ENCODE assay signal across 8 cellular contexts in the genomic region with DNA sequence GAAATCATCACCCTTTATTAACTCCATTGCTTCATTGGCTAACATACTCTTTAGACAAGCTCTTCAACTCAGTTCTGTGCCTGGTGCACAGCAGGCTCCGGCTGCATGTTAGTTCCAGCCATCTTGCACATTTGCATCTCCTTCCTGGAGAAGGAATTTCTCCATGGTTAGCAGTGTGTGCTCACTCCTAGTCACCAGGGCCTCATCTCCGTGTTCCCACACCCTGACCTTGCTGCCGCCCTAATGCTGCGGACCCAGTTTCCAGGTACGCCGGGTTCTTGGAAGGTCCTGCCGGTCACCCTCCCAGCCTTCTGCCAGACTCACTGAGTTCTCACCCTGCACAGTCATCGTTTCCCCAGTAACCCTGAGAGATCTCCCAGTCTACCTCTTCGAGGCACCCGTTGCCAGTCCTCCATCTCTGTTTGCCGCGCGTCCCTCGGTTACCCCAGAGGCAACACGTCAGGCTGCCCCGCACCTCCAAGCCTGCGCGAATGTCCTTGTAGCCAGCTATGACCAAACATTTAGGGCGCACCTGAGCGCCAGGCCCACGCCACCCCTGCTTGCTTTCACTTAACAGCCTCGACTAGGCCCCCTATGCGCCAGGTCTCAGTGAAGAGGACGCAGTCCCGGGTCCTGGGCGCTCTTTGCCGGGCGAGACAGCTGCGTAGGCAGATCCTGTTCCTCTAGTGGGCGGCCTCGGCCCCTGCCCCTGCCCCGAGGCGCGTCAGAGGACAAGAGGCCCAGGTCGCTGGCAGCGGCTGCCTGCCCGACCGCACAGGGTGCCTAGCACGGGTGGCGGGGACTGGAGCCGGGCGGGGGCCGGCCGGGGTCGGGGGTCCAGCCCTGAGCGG. TPM values are rescaled to one million over a fixed set of nuclear protein-coding genes. Genes with fewer than 3 reads are reported as not detected.
DNase-seq lines count a peak whose midpoint lies in the region; ATAC-seq and TF ChIP-seq lines count a peak whose summit lies in the region.

No MANE protein-coding gene starts in this region.

- CTCF ChIA-PET in A673 (lab: Charles Lee): no interaction called here

- no peak for TF ChIP-seq CTCF in A673 (conservative IDR thresholded peaks at IDR 0.05; ENCODE audit: low read depth, low read length)

- H3K27ac ChIP-seq in A673 (ENCODE audit: low read depth, low read length, poor library complexity, severe bottlenecking): peak overlapping the region; percentile 86

- POLR2A ChIA-PET in A673 (lab: Charles Lee; ENCODE audit: low non-redundant PET): no interaction called here

- H3K9me3 ChIP-seq in A673 (ENCODE audit: low read depth, low read length, poor library complexity, severe bottlenecking): no peaks in the 10 kb centered on the region

- H3K27me3 ChIP-seq in A673 (replicated peaks; ENCODE audit: insufficient read depth, low read depth, low read length, poor library complexity): no peaks in the 10 kb centered on the region

- no TSS peak for BruUV-seq in A673 (replicated peaks; lab: Mats Ljungman, UMichigan)

- intact Hi-C loops in A673 (cut with micrococcal nuclease; ENCODE audit: unreplicated experiment): no loop called here

- no peaks in the 10 kb centered on the region for H3K36me3 ChIP-seq in A673 (ENCODE audit: insufficient read depth, low read length, poor library complexity, severe bottlenecking)

- DNase-seq in A673 (ENCODE audit: low spot score): peak; percentile 73
- peak; percentile 28 for DNase-seq in NCI-H460 (ENCODE audit: extremely low read depth, low read depth)
- peak; percentile 68 to 77 for DNase-seq in activated CD4-positive, alpha-beta T cell treated with anti-CD3 and anti-CD28 coated beads, Interleukin-2, amount 50 U/mL, for 48 hours
- DNase-seq in ecto neural progenitor cell (ENCODE audit: low spot score): peak; percentile 90
- peak; percentile 74 to 79 for DNase-seq in lung microvascular endothelial cell (ENCODE audit: low read depth in 2 of 2)
- peak; percentile 39 to 65 (median 45) for DNase-seq in stimulated activated CD4-positive, alpha-beta T cell treated with anti-CD3 and anti-CD28 coated beads, TNF-alpha, amount 100 ng/mL, for 24 hours (ENCODE audit: low read depth in 3 of 3)

- ATAC-seq in GM18517 (IDR thresholded peaks at IDR 0.05; ENCODE audit: unreplicated experiment): peak; percentile 50
- ATAC-seq in HG03039 (IDR thresholded peaks at IDR 0.05; ENCODE audit: unreplicated experiment): peak; percentile 40

- peak overlapping the region; percentile 75 for H3K4me3 ChIP-seq in A673 (ENCODE audit: low read depth, low read length, poor library complexity, severe bottlenecking)

- H3K4me1 ChIP-seq in A673 (ENCODE audit: insufficient read depth, low read length, poor library complexity, severe bottlenecking): peaks cover 23% of the 10 kb centered on the region

RNA-seq across cellular contexts. Expression of gene ZNF592, which starts 0.7 kb away (rescaled TPM):
- total RNA-seq in A673 (2021) (32.9 and 37.2 TPM in 2 replicates), lung microvascular endothelial cell (2.8 and 4.8 TPM in 2 replicates)
- 8.1 and 8.4 TPM in 2 replicates for total RNA-seq in NCI-H460 (2014; rRNA removed; shearing (Covaris generic))
- polyA plus RNA-seq in NCI-H460 (2014; cell fraction: nucleus; rRNA removed): 7.9 and 8.6 TPM in 2 replicates

RNA-seq across cellular contexts. Expression of gene SEC11A, which starts 31.7 kb away (rescaled TPM):
- total RNA-seq in A673 (2021): 104 and 106 TPM in 2 replicates
- total RNA-seq in NCI-H460 (2014; rRNA removed; shearing (Covaris generic)): 193 and 212 TPM in 2 replicates
- 267 and 290 TPM in 2 replicates for polyA plus RNA-seq in NCI-H460 (2014; cell fraction: nucleus; rRNA removed)
- 231 and 283 TPM in 2 replicates for total RNA-seq in lung microvascular endothelial cell

Comparison
In these comparisons a context has a peak if more than half of its experiments do, and no peak if none do; other contexts are left out.
1. Peak in every context shown above with its lines: DNase-seq, ATAC-seq, H3K4me3 ChIP-seq and H3K27ac ChIP-seq.
2. DNase-seq: peak in every context shown above with its lines; median percentile 90 in ecto neural progenitor cell; 76 in lung microvascular endothelial cell; 73 in A673; 72 in activated CD4-positive, alpha-beta T cell treated with anti-CD3 and anti-CD28 coated beads, Interleukin-2, amount 50 U/mL, for 48 hours; 45 in stimulated activated CD4-positive, alpha-beta T cell treated with anti-CD3 and anti-CD28 coated beads, TNF-alpha, amount 100 ng/mL, for 24 hours; 28 in NCI-H460.